ENCODE assay signal across 13 cellular contexts in genomic region chr12:43147893-43148292, GRCh38.
"Had no signal": no experiment of that assay in that cellular context is flagged by ENCODE, and none has a peak within 500 bp of the region (broad histone marks: within the 10 kb centered on the region; RNA-seq: fewer than 3 reads in every experiment).

No MANE protein-coding gene starts in this region.

- H3K4me3 ChIP-seq: coronary artery had no signal

- H3K4me1 Mint-ChIP-seq: activated naive CD8-positive, alpha-beta T cell treated with anti-CD3 and anti-CD28 coated beads, Interleukin-2, amount 10 ng/mL, durations not matched to agents 7 days and 5 days had no signal

- H3K4me3 Mint-ChIP-seq: activated CD8-positive, alpha-beta T cell treated with anti-CD3 and anti-CD28 coated beads for 36 hours; activated naive CD8-positive, alpha-beta T cell treated with anti-CD3 and anti-CD28 coated beads, Interleukin-2, amount 10 ng/mL, durations not matched to agents 7 days and 5 days; nephron progenitor cell had no signal

- H3K27me3 Mint-ChIP-seq: activated CD8-positive, alpha-beta T cell treated with anti-CD3 and anti-CD28 coated beads for 36 hours; activated naive CD8-positive, alpha-beta T cell treated with anti-CD3 and anti-CD28 coated beads, Interleukin-2, amount 10 ng/mL, durations not matched to agents 7 days and 5 days had no signal

- H3K9me3 Mint-ChIP-seq: activated naive CD8-positive, alpha-beta T cell treated with anti-CD3 and anti-CD28 coated beads, Interleukin-2, amount 10 ng/mL, durations not matched to agents 7 days and 5 days; nephron progenitor cell had no signal

- H3K27ac Mint-ChIP-seq: activated CD8-positive, alpha-beta T cell treated with anti-CD3 and anti-CD28 coated beads for 36 hours; activated naive CD8-positive, alpha-beta T cell treated with anti-CD3 and anti-CD28 coated beads, Interleukin-2, amount 10 ng/mL, durations not matched to agents 7 days and 5 days; nephron progenitor cell had no signal

- H3K27ac ChIP-seq: coronary artery, VCaP had no signal

- H3K36me3 Mint-ChIP-seq: activated naive CD8-positive, alpha-beta T cell treated with anti-CD3 and anti-CD28 coated beads, Interleukin-2, amount 10 ng/mL, durations not matched to agents 7 days and 5 days had no signal

- ATAC-seq: activated CD8-positive, alpha-beta T cell treated with anti-CD3 and anti-CD28 coated beads for 36 hours had no signal

- DNase-seq: activated CD8-positive, alpha-beta memory T cell treated with anti-CD3 and anti-CD28 coated beads, Interleukin-2, amount 50 U/mL, for 48 hours; activated CD8-positive, alpha-beta T cell treated with anti-CD3 and anti-CD28 coated beads for 36 hours; activated naive CD8-positive, alpha-beta T cell treated with anti-CD3 and anti-CD28 coated beads, Interleukin-2, amount 10 ng/mL, durations not matched to agents 7 days and 5 days; caudate nucleus; effector CD4-positive, alpha-beta T cell; head of caudate nucleus; nephron progenitor cell; stimulated activated CD4-positive, alpha-beta T cell treated with anti-CD3 and anti-CD28 coated beads, Interleukin-15, amount 100 ng/mL, for 24 hours; stimulated activated CD4-positive, alpha-beta T cell treated with anti-CD3 and anti-CD28 coated beads, Interleukin-4, amount 100 ng/mL, for 4 hours; SW 1271; T-helper 9 cell had no signal
